Comparison of ENCODE assay signal across 15 cellular contexts in genomic region chr12:23209793-23210192, GRCh38.
DNase-seq lines count a peak whose midpoint lies in the region; ATAC-seq, FAIRE-seq and TF ChIP-seq lines count a peak whose summit lies in the region.
"Had no signal": no experiment of that assay in that cellular context is flagged by ENCODE, and none has a peak within 500 bp of the region (broad histone marks: within the 10 kb centered on the region; RNA-seq: fewer than 3 reads in every experiment).

No MANE protein-coding gene starts in this region.

- TF ChIP-seq RAD21 in GM12878 (IDR thresholded peaks at IDR 0.05; ENCODE audit: insufficient read depth, low read depth, low read length): no peak

- CTCF ChIA-PET in GM12878 (lab: Yijun Ruan, JAX): no interaction called here

- FAIRE-seq in GM12878 (lab: Jason Lieb, UNC) (no peak), keratinocyte (lab: Jason Lieb, UNC) (peak; percentile 75)
- FAIRE-seq: A204.1, GM12891 had no signal

- no peak overlapping the region for H2AFZ ChIP-seq in GM12878 (ENCODE audit: control insufficient read depth, low read depth, low read length)
- H2AFZ ChIP-seq in keratinocyte (ENCODE audit: control insufficient read depth, low read length): no peak overlapping the region

- TF ChIP-seq EP300 in GM12878 (IDR thresholded peaks at IDR 0.05; ENCODE audit: borderline replicate concordance in 1 of 2, control insufficient read depth in 1 of 2, low read depth in 2 of 2, low read length in 2 of 2): no peak

- POLR2A ChIA-PET in GM12878 (lab: Charles Lee): no interaction called here

- no peaks in the 10 kb centered on the region for H3K36me3 ChIP-seq in GM12878 (ENCODE audit: control insufficient read depth in 2 of 2, insufficient read depth in 2 of 2, low read length in 1 of 2)
- no peaks in the 10 kb centered on the region for H3K36me3 ChIP-seq in keratinocyte (ENCODE audit: control insufficient read depth in 2 of 2, extremely low read depth in 1 of 2, insufficient read depth in 2 of 2, low read length in 2 of 2)

- no peak for TF ChIP-seq CTCF in GM12878 (IDR thresholded peaks at IDR 0.05 in 2 of 3, conservative IDR thresholded peaks at IDR 0.05 in 1 of 3; ENCODE audit: control insufficient read depth in 2 of 3, extremely low read depth in 1 of 3, insufficient read depth in 1 of 3, low read depth in 3 of 3, low read length in 3 of 3)
- TF ChIP-seq CTCF in keratinocyte (optimal IDR thresholded peaks at IDR 0.05 in 1 of 3, IDR thresholded peaks at IDR 0.05 in 1 of 3, conservative IDR thresholded peaks at IDR 0.05 in 1 of 3; ENCODE audit: extremely low read depth in 1 of 3, insufficient read depth in 2 of 3, low read length in 3 of 3): no peak

- ATAC-seq in GM12878 (no peak), HG03521 (IDR thresholded peaks at IDR 0.05; ENCODE audit: unreplicated experiment) (no peak)

- in situ Hi-C loops in GM12878 (cut with MboI): loop anchor here (10.0 kb wide), 3 partner anchors 1575 to 1925 kb away; no protein-coding TSS in a partner anchor

- BruUV-seq in GM12878 (replicated peaks; lab: Mats Ljungman, UMichigan): no TSS peak

- peak; percentile 56 for DNase-seq in NCI-H446 treated with DMSO at 0.1 percent for 48 hours (lab: John Stamatoyannopoulos, UW)
- DNase-seq in GM12878 (ENCODE audit: low read depth, low spot score): no peak
- peak; percentile 26 for DNase-seq in epithelial cell of prostate (ENCODE audit: low read depth, low spot score)
- DNase-seq in keratinocyte (ENCODE audit: low read depth, low spot score): peak; percentile 5
- no peak for DNase-seq in globus pallidus (ENCODE audit: low spot score)
- no peak for DNase-seq in NOMO-1 (lab: John Stamatoyannopoulos, UW; ENCODE audit: unreplicated experiment in 2 of 2)
- DNase-seq: C1 segment of cervical spinal cord; Calu3; CD4-positive, alpha-beta T cell; DMS 273 treated with DMSO at 0.1 percent for 48 hours; HCEC 1CT; HFFc6 had no signal

- H3K4me1 ChIP-seq in GM12878 (ENCODE audit: control insufficient read depth, insufficient read depth, low read length) (no peaks in the 10 kb centered on the region), keratinocyte (ENCODE audit: control insufficient read depth, extremely low read depth, insufficient read depth, low read length) (peaks cover 8% of the 10 kb centered on the region)

- 36% methylated on average over 2 of the region's 2 CpGs for WGBS in GM12878 (ENCODE audit: insufficient coverage, insufficient replicate concordance, low lambda C conversion rate, missing lambda C conversion rate)

- dilution Hi-C loops in keratinocyte (cut with MboI; ENCODE audit: extremely low pct_ligation_motif_present, low sequenced_read_pairs): no loop called here

- intact Hi-C loops in GM12878 (cut with micrococcal nuclease; ENCODE audit: unreplicated experiment): loop anchor here (5.0 to 10.0 kb wide), 4 partner anchors 525 to 1393 kb away; no protein-coding TSS in a partner anchor

- H4K20me1 ChIP-seq in GM12878 (ENCODE audit: control insufficient read depth, insufficient read depth) (no peaks in the 10 kb centered on the region), keratinocyte (ENCODE audit: control insufficient read depth, extremely low read depth, insufficient read depth, low read length) (no peaks in the 10 kb centered on the region)

- no peak overlapping the region for H3K9ac ChIP-seq in GM12878 (ENCODE audit: control insufficient read depth, insufficient read depth, low read length)
- H3K9ac ChIP-seq in keratinocyte (ENCODE audit: control insufficient read depth, extremely low read depth, insufficient read depth, low read length): no peak overlapping the region

- H3K79me2 ChIP-seq in GM12878 (ENCODE audit: control insufficient read depth, insufficient read depth, low read length) (no peaks in the 10 kb centered on the region), keratinocyte (ENCODE audit: control insufficient read depth, insufficient read depth, low read length) (no peaks in the 10 kb centered on the region)

- H3K9me3 ChIP-seq in GM12878 (replicated peaks; ENCODE audit: control insufficient read depth, insufficient read depth, low read length) (no peaks in the 10 kb centered on the region), keratinocyte (ENCODE audit: control insufficient read depth, low read depth, low read length) (peaks cover under 1% of the 10 kb centered on the region)

- H3K4me2 ChIP-seq in GM12878 (ENCODE audit: control insufficient read depth, insufficient read depth) (no peak overlapping the region), keratinocyte (ENCODE audit: control insufficient read depth, extremely low read depth, insufficient read depth, low read depth, low read length) (no peak overlapping the region)

- no peak overlapping the region for H3K4me3 ChIP-seq in GM12878
- no peak overlapping the region for H3K4me3 ChIP-seq in keratinocyte (ENCODE audit: control insufficient read depth in 2 of 3, extremely low read depth in 1 of 3, insufficient read depth in 2 of 3, low read depth in 1 of 3, low read length in 3 of 3)

- TF ChIP-seq POLR2A in GM12878 (IDR thresholded peaks at IDR 0.05; ENCODE audit: low read depth, low read length): no peak

- SMC1A ChIA-PET in GM12878 (lab: Charles Lee; ENCODE audit: uncharacterized antibody, unreplicated experiment): no interaction called here

- H3K27me3 ChIP-seq in GM12878 (replicated peaks in 1 of 2; ENCODE audit: control insufficient read depth in 2 of 2, insufficient read depth in 2 of 2, low read length in 1 of 2) (no peaks in the 10 kb centered on the region), keratinocyte (ENCODE audit: control insufficient read depth, extremely low read depth, insufficient read depth, low read length) (no peaks in the 10 kb centered on the region)

- RAD21 ChIA-PET in GM12878 (lab: Charles Lee; ENCODE audit: unreplicated experiment): no interaction called here

- H3K9me1 ChIP-seq in keratinocyte (ENCODE audit: control insufficient read depth, extremely low read depth, insufficient read depth, low read length): no peaks in the 10 kb centered on the region

- no peak overlapping the region for H3K27ac ChIP-seq in GM12878 (ENCODE audit: control insufficient read depth, insufficient read depth)
- H3K27ac ChIP-seq in epithelial cell of prostate: no peak overlapping the region
- no peak overlapping the region for H3K27ac ChIP-seq in keratinocyte (ENCODE audit: control insufficient read depth, insufficient read depth, low read length)

TF ChIP-seq in GM12878, 131 proteins besides CTCF, POLR2A, EP300 and RAD21 (continues in another document):
- TF ChIP-seq SKIL (IDR thresholded peaks at IDR 0.05; ENCODE audit: low read depth, poor library complexity, severe bottlenecking) (no peak), BCL3 (IDR thresholded peaks at IDR 0.05; ENCODE audit: borderline replicate concordance, insufficient read depth, low read depth, low read length, poor library complexity, severe bottlenecking) (peak; percentile 49), YY1 (IDR thresholded peaks at IDR 0.05; ENCODE audit: low read depth, low read length) (no peak), CBFB (IDR thresholded peaks at IDR 0.05; ENCODE audit: low read depth) (no peak)

Comparison
In these comparisons a context has a peak if more than half of its experiments do, and no peak if none do; other contexts are left out.
1. DNase-seq: peak in NCI-H446 treated with DMSO at 0.1 percent for 48 hours (single experiment), epithelial cell of prostate (single experiment) and keratinocyte (single experiment); none in GM12878 (single experiment), globus pallidus (single experiment) and NOMO-1 (0 of 2).